10 cellular contexts compared by ENCODE assay signal in the genomic region with DNA sequence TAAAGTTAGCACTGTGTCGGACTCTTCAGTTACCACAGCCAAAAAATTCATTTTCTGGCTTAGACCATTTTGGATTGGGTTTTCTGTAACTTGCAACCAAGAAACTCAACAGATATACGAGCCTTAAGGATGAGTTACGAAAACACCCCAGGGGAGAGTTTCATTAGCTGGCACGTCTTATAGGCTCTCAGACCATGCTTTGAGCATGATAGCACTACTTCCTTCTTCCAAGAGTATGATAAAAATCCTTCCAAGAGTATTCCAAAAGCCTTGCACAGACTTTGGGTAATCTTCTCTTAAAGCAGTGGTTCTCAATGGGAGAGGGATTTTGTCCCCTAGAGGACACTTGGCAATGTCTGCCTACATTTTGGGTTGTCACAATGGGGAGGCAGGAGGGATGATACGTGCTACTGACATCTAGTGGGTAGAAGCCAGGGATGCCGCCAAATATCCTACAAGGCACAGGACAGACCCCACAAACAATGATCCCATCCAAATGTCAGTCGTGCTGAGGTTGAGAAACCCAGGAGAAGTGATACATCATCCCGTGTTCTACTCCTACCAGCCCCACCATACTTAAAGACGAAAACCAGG.
DNase-seq lines count a peak whose midpoint lies in the region; TF ChIP-seq lines count a peak whose summit lies in the region.
"Had no signal": no experiment of that assay in that cellular context is flagged by ENCODE, and none has a peak within 500 bp of the region (broad histone marks: within the 10 kb centered on the region; RNA-seq: fewer than 3 reads in every experiment).

No MANE protein-coding gene starts in this region.

- H3K9me3 ChIP-seq in OCI-LY3 (ENCODE audit: insufficient read depth, low read length) (no peaks in the 10 kb centered on the region), subcutaneous abdominal adipose tissue (ENCODE audit: control insufficient read depth in 5 of 5, low read length in 5 of 5) (no peaks in the 10 kb centered on the region)
- H3K9me3 ChIP-seq: SJCRH30 had no signal

- H3K27me3 ChIP-seq in OCI-LY3 (ENCODE audit: low read depth, low read length) (no peaks in the 10 kb centered on the region), subcutaneous abdominal adipose tissue (ENCODE audit: control insufficient read depth in 5 of 5, insufficient read depth in 4 of 5, low read length in 5 of 5) (no peaks in the 10 kb centered on the region)
- H3K27me3 ChIP-seq: SJCRH30 had no signal

- H3K4me1 Mint-ChIP-seq in activated naive CD8-positive, alpha-beta T cell treated with anti-CD3 and anti-CD28 coated beads for 36 hours: no peaks in the 10 kb centered on the region

- H3K4me3 ChIP-seq in OCI-LY3 (ENCODE audit: low read length) (no peak overlapping the region), fibroblast of pulmonary artery (replicated peaks; ENCODE audit: low read depth, low read length) (no peak overlapping the region), subcutaneous abdominal adipose tissue (ENCODE audit: low read depth in 1 of 5, low read length in 5 of 5) (no peak overlapping the region)
- H3K4me3 ChIP-seq: lung, SJCRH30 had no signal

- no peak overlapping the region for H3K9ac ChIP-seq in OCI-LY3 (ENCODE audit: low read length)
- no peak overlapping the region for H3K9ac ChIP-seq in subcutaneous abdominal adipose tissue (ENCODE audit: low read length in 5 of 5)

- H4K20me1 ChIP-seq in OCI-LY3 (ENCODE audit: insufficient read depth, low read length): 0 out of 2 replicates have a peak, but pooled peaks cover 3% of the 10 kb centered on the region

- no peak overlapping the region for H3K4me3 Mint-ChIP-seq in activated naive CD8-positive, alpha-beta T cell treated with anti-CD3 and anti-CD28 coated beads for 36 hours

- TF ChIP-seq CTCF in OCI-LY3 (IDR thresholded peaks at IDR 0.05; ENCODE audit: low read depth, low read length): peak; percentile 58
- peak; percentile 35 for TF ChIP-seq CTCF in fibroblast of pulmonary artery (IDR thresholded peaks at IDR 0.05; ENCODE audit: low read length, missing control alignments)
- TF ChIP-seq CTCF in GM10266 (IDR thresholded peaks at IDR 0.05; ENCODE audit: control insufficient read depth, insufficient read depth, low read depth, missing control alignments): no peak

- H3K36me3 Mint-ChIP-seq in activated naive CD8-positive, alpha-beta T cell treated with anti-CD3 and anti-CD28 coated beads for 36 hours: peaks cover 10% of the 10 kb centered on the region

- H3K27ac ChIP-seq in OCI-LY3 (ENCODE audit: low read length) (no peak overlapping the region), subcutaneous abdominal adipose tissue (ENCODE audit: low read depth, low read length) (peak overlapping the region; percentile 61)
- H3K27ac ChIP-seq: SJCRH30 had no signal

- H3K4me2 ChIP-seq in OCI-LY3 (ENCODE audit: low read length): no peak overlapping the region

- peak; percentile 27 for DNase-seq in SKM-1 treated with dmso at 0.1 percent for 144 hours (lab: John Stamatoyannopoulos, UW; ENCODE audit: unreplicated experiment)
- DNase-seq in SKM-1 (lab: John Stamatoyannopoulos, UW; ENCODE audit: unreplicated experiment): no peak
- DNase-seq in fibroblast of pulmonary artery (ENCODE audit: low read depth): no peak
- DNase-seq in C1 segment of cervical spinal cord (lab: John Stamatoyannopoulos, UW): no peak
- DNase-seq in activated naive CD8-positive, alpha-beta T cell treated with anti-CD3 and anti-CD28 coated beads for 36 hours: no peak
- DNase-seq in GM10266 (ENCODE audit: extremely low spot score): no peak

- H3K4me1 ChIP-seq in OCI-LY3 (ENCODE audit: low read length) (no peaks in the 10 kb centered on the region), subcutaneous abdominal adipose tissue (ENCODE audit: control insufficient read depth in 5 of 5, insufficient read depth in 5 of 5, low read length in 5 of 5) (peaks cover 10 to 41% (median 33%) of the 10 kb centered on the region in 5 donors)
- H3K4me1 ChIP-seq: SJCRH30 had no signal

- H3K36me3 ChIP-seq in OCI-LY3 (replicated peaks; ENCODE audit: low read depth, low read length): no peaks in the 10 kb centered on the region
- peaks cover 0 to 8% (median 2%) of the 10 kb centered on the region in 5 donors for H3K36me3 ChIP-seq in subcutaneous abdominal adipose tissue (ENCODE audit: control insufficient read depth in 5 of 5, insufficient read depth in 5 of 5, low read length in 5 of 5)
- H3K36me3 ChIP-seq: SJCRH30 had no signal

- no peaks in the 10 kb centered on the region for H3K9me3 Mint-ChIP-seq in activated naive CD8-positive, alpha-beta T cell treated with anti-CD3 and anti-CD28 coated beads for 36 hours

- H3K27ac Mint-ChIP-seq in activated naive CD8-positive, alpha-beta T cell treated with anti-CD3 and anti-CD28 coated beads for 36 hours: no peak overlapping the region

- no peak overlapping the region for H2AFZ ChIP-seq in OCI-LY3 (ENCODE audit: low read depth, low read length)

- no peaks in the 10 kb centered on the region for H3K27me3 Mint-ChIP-seq in activated naive CD8-positive, alpha-beta T cell treated with anti-CD3 and anti-CD28 coated beads for 36 hours

- no peaks in the 10 kb centered on the region for H3K79me2 ChIP-seq in OCI-LY3 (ENCODE audit: low read length)
